14 cellular contexts compared by ENCODE assay signal in the genomic region with DNA sequence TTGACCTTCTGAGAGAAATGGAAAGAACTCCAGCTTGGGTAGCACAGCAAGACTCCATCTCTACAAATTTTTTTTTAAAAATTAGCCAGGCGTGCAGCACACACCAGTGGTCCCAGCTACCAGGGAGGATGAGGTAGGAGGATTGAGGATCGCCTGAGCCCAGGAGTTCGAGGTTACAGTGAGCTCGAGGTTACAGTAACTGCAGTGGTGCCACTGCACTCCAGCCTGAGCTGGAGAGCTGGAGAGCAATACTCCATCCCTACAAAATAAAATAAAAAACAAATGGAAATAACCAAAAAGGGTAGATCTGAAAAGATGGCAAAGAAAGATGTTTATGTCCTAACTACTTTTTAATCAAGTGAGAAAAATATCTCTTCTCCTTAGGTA. TPM values are rescaled to one million over a fixed set of nuclear protein-coding genes. Genes with fewer than 3 reads are reported as not detected.
DNase-seq lines count a peak whose midpoint lies in the region; ATAC-seq and TF ChIP-seq lines count a peak whose summit lies in the region.
"Had no signal": no experiment of that assay in that cellular context is flagged by ENCODE, and none has a peak within 500 bp of the region (broad histone marks: within the 10 kb centered on the region; RNA-seq: fewer than 3 reads in every experiment).

No MANE protein-coding gene starts in this region.

- intact Hi-C loops in left cardiac atrium (cut with DNase I): loop anchor here in 1 of 2 donors (5.0 to 10.0 kb wide), 2 partner anchors 293 to 390 kb away; a partner anchor contains a TSS
- intact Hi-C loops in transverse colon (cut with DNase I; ENCODE audit: low total_unique reads): loop anchor here (10.0 kb wide), 1 partner anchor 100 kb away; a partner anchor contains a TSS

- TF ChIP-seq CTCF in cardiac muscle cell (IDR thresholded peaks at IDR 0.05; ENCODE audit: low read depth, low read length) (no peak), VCaP (conservative IDR thresholded peaks at IDR 0.05) (no peak), transverse colon (IDR thresholded peaks at IDR 0.05) (no peak)

- ATAC-seq in left cardiac atrium: no peak
- ATAC-seq: pancreas had no signal

- H3K36me3 ChIP-seq in cardiac muscle cell (peaks cover 4% of the 10 kb centered on the region), transverse colon (peaks cover 0 to 6% (median 0%) of the 10 kb centered on the region in 4 donors)

- 58 to 69% methylated on average over 2 to 4 of the region's 4 CpGs for WGBS in transverse colon (ENCODE audit: low coverage in 1 of 2), 2 donors

- peak overlapping the region; percentile 37 for H3K27ac ChIP-seq in cardiac muscle cell
- H3K27ac ChIP-seq in VCaP: peak overlapping the region; percentile 22; the same call in 1 of the 2 replicates
- H3K27ac ChIP-seq in transverse colon: peak overlapping the region in 3 of 4 donors; percentile 11 to 48 (median 45)
- H3K27ac ChIP-seq: pancreas had no signal

- TF ChIP-seq EP300 in transverse colon (IDR thresholded peaks at IDR 0.05; ENCODE audit: low read depth): no peak

- no peak for TF ChIP-seq POLR2A in transverse colon (IDR thresholded peaks at IDR 0.05)

- H3K27me3 ChIP-seq in cardiac muscle cell (no peaks in the 10 kb centered on the region), transverse colon (no peaks in the 10 kb centered on the region)
- H3K27me3 ChIP-seq: pancreas had no signal

- in situ Hi-C loops in transverse colon (cut with MboI; ENCODE audit: low pct_ligation_motif_present in 1 of 4, low pct_unique_long_range_greater_than_20kb in 1 of 4, low sequenced_read_pairs in 3 of 4): loop anchor here in 1 of 4 donors (25.0 kb wide), 1 partner anchor 293 kb away; no protein-coding TSS in a partner anchor

- H3K4me3 ChIP-seq in cardiac muscle cell: no peak overlapping the region
- H3K4me3 ChIP-seq in transverse colon: no peak overlapping the region
- H3K4me3 ChIP-seq: lung, pancreas had no signal

- H3K9me3 ChIP-seq in cardiac muscle cell (ENCODE audit: low read depth) (no peaks in the 10 kb centered on the region), transverse colon (no peaks in the 10 kb centered on the region)
- H3K9me3 ChIP-seq: pancreas had no signal

- no peak for DNase-seq in cardiac muscle cell (ENCODE audit: low read depth in 1 of 2, low spot score in 1 of 2)
- DNase-seq in left cardiac atrium: no peak
- DNase-seq in left kidney (ENCODE audit: low read depth, low spot score): peak; percentile 3
- DNase-seq in transverse colon: no peak
- DNase-seq in OCI-M2 (lab: John Stamatoyannopoulos, UW; ENCODE audit: unreplicated experiment): no peak
- no peak for DNase-seq in effector CD4-positive, alpha-beta T cell
- no peak for DNase-seq in HuH-7 (ENCODE audit: low spot score)
- DNase-seq: activated CD4-positive, alpha-beta T cell treated with anti-CD3 and anti-CD28 coated beads for 48 hours; DMS153; NCI-H2081; NK-92 treated with Interleukin-12 subunit alpha and Interleukin-12 subunit beta, amount 100 ng/mL, for 24 hours; pancreas had no signal

- H3K4me1 ChIP-seq in cardiac muscle cell (ENCODE audit: low read depth): no peaks in the 10 kb centered on the region
- H3K4me1 ChIP-seq in transverse colon: peaks cover 5 to 36% (median 14%) of the 10 kb centered on the region in 4 donors

RNA-seq across cellular contexts. Expression of a gene that starts 14.5 kb away (rescaled TPM):
- total RNA-seq in cardiac muscle cell (29.0 and 48.6 TPM in 2 replicates), left cardiac atrium (10 to 100 TPM; 46.6 to 47.1 TPM), transverse colon (10 to 100 TPM; 44.1 to 90.9 (median 72.7) TPM)
- 30.8 and 35.1 TPM in 2 replicates for polyA plus RNA-seq in cardiac muscle cell

RNA-seq across cellular contexts. Expression of a gene that starts 45.4 kb away (rescaled TPM):
- total RNA-seq in cardiac muscle cell (220 and 354 TPM in 2 replicates), left cardiac atrium (100 to 1,000 TPM; 163 to 197 TPM), transverse colon (100 to 1,000 TPM in 3 of 4 donors, 10 to 100 TPM in 1; 84.4 to 188 (median 140) TPM)
- polyA plus RNA-seq in cardiac muscle cell: 71.1 and 104 TPM in 2 replicates
